Comparison of ENCODE assay signal across 1 cellular context in the genomic region with DNA sequence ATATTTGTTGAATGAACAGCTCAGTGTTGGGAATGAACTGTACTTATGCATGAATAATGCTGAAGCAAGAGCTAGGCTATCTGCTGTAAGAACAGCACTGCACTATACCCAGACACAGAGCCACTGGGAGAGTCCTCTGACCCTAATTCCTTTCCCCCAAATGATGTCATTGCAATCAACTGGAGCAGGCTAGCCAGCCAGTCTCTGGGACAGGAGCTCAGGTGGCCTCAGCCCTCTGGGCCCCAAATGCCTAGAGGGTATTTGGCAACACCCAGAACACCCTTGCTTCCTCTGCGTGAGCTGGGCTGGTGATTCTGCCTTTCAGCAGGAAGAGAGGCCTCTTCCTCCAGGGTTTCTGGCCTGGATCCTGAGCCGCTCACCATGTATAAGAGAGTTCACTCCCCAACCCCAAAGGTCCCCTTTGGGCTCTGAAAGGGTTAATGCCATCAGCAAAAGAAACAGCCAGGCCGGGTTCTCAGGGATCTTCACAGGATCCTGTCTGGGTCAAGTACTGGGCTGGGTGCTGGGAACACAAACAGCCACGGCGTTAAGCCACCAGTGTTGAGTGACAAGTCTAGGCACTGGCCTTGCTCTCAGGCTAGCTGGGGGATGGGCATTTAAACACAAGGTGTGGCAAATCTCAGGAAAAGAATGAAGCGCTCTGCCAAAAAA.
TF ChIP-seq lines count a peak whose summit lies in the region.

No MANE protein-coding gene starts in this region.

TF ChIP-seq in GM23338, 12 proteins besides CTCF, POLR2A, EP300 and RAD21 (continued from another document):
- TF ChIP-seq, protein P1, sequence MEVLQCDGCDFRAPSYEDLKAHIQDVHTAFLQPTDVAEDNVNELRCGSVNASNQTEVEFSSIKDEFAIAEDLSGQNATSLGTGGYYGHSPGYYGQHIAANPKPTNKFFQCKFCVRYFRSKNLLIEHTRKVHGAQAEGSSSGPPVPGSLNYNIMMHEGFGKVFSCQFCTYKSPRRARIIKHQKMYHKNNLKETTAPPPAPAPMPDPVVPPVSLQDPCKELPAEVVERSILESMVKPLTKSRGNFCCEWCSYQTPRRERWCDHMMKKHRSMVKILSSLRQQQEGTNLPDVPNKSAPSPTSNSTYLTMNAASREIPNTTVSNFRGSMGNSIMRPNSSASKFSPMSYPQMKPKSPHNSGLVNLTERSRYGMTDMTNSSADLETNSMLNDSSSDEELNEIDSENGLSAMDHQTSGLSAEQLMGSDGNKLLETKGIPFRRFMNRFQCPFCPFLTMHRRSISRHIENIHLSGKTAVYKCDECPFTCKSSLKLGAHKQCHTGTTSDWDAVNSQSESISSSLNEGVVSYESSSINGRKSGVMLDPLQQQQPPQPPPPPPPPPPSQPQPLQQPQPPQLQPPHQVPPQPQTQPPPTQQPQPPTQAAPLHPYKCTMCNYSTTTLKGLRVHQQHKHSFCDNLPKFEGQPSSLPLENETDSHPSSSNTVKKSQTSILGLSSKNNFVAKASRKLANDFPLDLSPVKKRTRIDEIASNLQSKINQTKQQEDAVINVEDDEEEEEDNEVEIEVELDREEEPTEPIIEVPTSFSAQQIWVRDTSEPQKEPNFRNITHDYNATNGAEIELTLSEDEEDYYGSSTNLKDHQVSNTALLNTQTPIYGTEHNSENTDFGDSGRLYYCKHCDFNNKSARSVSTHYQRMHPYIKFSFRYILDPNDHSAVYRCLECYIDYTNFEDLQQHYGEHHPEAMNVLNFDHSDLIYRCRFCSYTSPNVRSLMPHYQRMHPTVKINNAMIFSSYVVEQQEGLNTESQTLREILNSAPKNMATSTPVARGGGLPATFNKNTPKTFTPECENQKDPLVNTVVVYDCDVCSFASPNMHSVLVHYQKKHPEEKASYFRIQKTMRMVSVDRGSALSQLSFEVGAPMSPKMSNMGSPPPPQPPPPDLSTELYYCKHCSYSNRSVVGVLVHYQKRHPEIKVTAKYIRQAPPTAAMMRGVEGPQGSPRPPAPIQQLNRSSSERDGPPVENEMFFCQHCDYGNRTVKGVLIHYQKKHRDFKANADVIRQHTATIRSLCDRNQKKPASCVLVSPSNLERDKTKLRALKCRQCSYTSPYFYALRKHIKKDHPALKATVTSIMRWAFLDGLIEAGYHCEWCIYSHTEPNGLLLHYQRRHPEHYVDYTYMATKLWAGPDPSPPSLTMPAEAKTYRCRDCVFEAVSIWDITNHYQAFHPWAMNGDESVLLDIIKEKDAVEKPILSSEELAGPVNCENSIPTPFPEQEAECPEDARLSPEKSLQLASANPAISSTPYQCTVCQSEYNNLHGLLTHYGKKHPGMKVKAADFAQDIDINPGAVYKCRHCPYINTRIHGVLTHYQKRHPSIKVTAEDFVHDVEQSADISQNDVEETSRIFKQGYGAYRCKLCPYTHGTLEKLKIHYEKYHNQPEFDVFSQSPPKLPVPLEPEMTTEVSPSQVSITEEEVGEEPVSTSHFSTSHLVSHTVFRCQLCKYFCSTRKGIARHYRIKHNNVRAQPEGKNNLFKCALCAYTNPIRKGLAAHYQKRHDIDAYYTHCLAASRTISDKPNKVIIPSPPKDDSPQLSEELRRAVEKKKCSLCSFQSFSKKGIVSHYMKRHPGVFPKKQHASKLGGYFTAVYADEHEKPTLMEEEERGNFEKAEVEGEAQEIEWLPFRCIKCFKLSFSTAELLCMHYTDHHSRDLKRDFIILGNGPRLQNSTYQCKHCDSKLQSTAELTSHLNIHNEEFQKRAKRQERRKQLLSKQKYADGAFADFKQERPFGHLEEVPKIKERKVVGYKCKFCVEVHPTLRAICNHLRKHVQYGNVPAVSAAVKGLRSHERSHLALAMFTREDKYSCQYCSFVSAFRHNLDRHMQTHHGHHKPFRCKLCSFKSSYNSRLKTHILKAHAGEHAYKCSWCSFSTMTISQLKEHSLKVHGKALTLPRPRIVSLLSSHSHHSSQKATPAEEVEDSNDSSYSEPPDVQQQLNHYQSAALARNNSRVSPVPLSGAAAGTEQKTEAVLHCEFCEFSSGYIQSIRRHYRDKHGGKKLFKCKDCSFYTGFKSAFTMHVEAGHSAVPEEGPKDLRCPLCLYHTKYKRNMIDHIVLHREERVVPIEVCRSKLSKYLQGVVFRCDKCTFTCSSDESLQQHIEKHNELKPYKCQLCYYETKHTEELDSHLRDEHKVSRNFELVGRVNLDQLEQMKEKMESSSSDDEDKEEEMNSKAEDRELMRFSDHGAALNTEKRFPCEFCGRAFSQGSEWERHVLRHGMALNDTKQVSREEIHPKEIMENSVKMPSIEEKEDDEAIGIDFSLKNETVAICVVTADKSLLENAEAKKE (CRISPR knock-in tag; IDR thresholded peaks at IDR 0.05), result no peak
- TF ChIP-seq, protein P2, sequence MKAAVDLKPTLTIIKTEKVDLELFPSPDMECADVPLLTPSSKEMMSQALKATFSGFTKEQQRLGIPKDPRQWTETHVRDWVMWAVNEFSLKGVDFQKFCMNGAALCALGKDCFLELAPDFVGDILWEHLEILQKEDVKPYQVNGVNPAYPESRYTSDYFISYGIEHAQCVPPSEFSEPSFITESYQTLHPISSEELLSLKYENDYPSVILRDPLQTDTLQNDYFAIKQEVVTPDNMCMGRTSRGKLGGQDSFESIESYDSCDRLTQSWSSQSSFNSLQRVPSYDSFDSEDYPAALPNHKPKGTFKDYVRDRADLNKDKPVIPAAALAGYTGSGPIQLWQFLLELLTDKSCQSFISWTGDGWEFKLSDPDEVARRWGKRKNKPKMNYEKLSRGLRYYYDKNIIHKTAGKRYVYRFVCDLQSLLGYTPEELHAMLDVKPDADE (IDR thresholded peaks at IDR 0.05), result no peak
- TF ChIP-seq CREB1 (CRISPR knock-in tag; IDR thresholded peaks at IDR 0.05; ENCODE audit: low read depth) (no peak), POLR2AphosphoS5 (IDR thresholded peaks at IDR 0.05; ENCODE audit: low read depth) (no peak)
- TF ChIP-seq, protein P3, sequence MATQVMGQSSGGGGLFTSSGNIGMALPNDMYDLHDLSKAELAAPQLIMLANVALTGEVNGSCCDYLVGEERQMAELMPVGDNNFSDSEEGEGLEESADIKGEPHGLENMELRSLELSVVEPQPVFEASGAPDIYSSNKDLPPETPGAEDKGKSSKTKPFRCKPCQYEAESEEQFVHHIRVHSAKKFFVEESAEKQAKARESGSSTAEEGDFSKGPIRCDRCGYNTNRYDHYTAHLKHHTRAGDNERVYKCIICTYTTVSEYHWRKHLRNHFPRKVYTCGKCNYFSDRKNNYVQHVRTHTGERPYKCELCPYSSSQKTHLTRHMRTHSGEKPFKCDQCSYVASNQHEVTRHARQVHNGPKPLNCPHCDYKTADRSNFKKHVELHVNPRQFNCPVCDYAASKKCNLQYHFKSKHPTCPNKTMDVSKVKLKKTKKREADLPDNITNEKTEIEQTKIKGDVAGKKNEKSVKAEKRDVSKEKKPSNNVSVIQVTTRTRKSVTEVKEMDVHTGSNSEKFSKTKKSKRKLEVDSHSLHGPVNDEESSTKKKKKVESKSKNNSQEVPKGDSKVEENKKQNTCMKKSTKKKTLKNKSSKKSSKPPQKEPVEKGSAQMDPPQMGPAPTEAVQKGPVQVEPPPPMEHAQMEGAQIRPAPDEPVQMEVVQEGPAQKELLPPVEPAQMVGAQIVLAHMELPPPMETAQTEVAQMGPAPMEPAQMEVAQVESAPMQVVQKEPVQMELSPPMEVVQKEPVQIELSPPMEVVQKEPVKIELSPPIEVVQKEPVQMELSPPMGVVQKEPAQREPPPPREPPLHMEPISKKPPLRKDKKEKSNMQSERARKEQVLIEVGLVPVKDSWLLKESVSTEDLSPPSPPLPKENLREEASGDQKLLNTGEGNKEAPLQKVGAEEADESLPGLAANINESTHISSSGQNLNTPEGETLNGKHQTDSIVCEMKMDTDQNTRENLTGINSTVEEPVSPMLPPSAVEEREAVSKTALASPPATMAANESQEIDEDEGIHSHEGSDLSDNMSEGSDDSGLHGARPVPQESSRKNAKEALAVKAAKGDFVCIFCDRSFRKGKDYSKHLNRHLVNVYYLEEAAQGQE (IDR thresholded peaks at IDR 0.05; ENCODE audit: unreplicated experiment), result no peak
